ENCODE assay signal across 8 cellular contexts in genomic region chr22:40491990-40492631, GRCh38.
A peak's percentile ranks its signal among the peaks of the same experiment; 100 is the strongest.
DNase-seq lines count a peak whose midpoint lies in the region; ATAC-seq and TF ChIP-seq lines count a peak whose summit lies in the region.

No MANE protein-coding gene starts in this region.

- no CpG with 5 or more reads among the region's 5 CpGs for WGBS in mesendoderm (ENCODE audit: extremely low coverage, insufficient coverage, low lambda C conversion rate)

- H2BK120ac ChIP-seq in mesendoderm (ENCODE audit: low read depth, low read length) = no peak overlapping the region

- H3K27ac ChIP-seq in mesendoderm (ENCODE audit: low read depth, low read length) = peak overlapping the region; percentile 22

- H3K4ac ChIP-seq in mesendoderm (ENCODE audit: low read depth, low read length) = no peak overlapping the region

- peaks cover 37% of the 10 kb centered on the region for H3K4me1 Mint-ChIP-seq in brain

- H3K9me3 Mint-ChIP-seq in brain = peaks cover 0 to 2% (median 0%) of the 10 kb centered on the region in 5 experiments

- H3K4me1 ChIP-seq in mesendoderm (ENCODE audit: control insufficient read depth, low read depth, low read length) = no peaks in the 10 kb centered on the region

- no peak overlapping the region for H3K9ac ChIP-seq in mesendoderm (ENCODE audit: low read length)

- H3K4me2 ChIP-seq in mesendoderm (ENCODE audit: low read length) = no peak overlapping the region

- no peak overlapping the region for H4K8ac ChIP-seq in mesendoderm (ENCODE audit: low read depth, low read length)

- no peak overlapping the region for H2BK15ac ChIP-seq in mesendoderm (replicated peaks; ENCODE audit: low read depth)

- peak; percentile 85 for ATAC-seq in HG03565 (IDR thresholded peaks at IDR 0.05; ENCODE audit: unreplicated experiment)

- H3K27ac Mint-ChIP-seq in brain = peak overlapping the region in 4 of 5 experiments; percentile 75 to 92 (median 83)

- peaks cover 2% of the 10 kb centered on the region for H3K79me1 ChIP-seq in mesendoderm (ENCODE audit: low read length)

- no peak for TF ChIP-seq CTCF in GM20000 (IDR thresholded peaks at IDR 0.05; ENCODE audit: extremely low read depth, missing control alignments)
- TF ChIP-seq CTCF in brain (conservative IDR thresholded peaks at IDR 0.05) = no peak

- H3K27me3 Mint-ChIP-seq in brain = no peaks in the 10 kb centered on the region

- no peaks in the 10 kb centered on the region for H3K36me3 ChIP-seq in mesendoderm (ENCODE audit: control insufficient read depth, insufficient read depth, low read length)

- H4K5ac ChIP-seq in mesendoderm (ENCODE audit: low read length) = no peak overlapping the region

- peak overlapping the region in 1 of 5 experiments; percentile 48 for H3K4me3 Mint-ChIP-seq in brain

- H3K36me3 Mint-ChIP-seq in brain = peaks cover 31% of the 10 kb centered on the region

- H3K79me2 ChIP-seq in mesendoderm (ENCODE audit: control insufficient read depth, insufficient read depth, low read length) = no peaks in the 10 kb centered on the region

- no peak overlapping the region for H3K18ac ChIP-seq in mesendoderm (ENCODE audit: low read length)

- no peak overlapping the region for H3K56ac ChIP-seq in mesendoderm (ENCODE audit: low read length)

- H2AK5ac ChIP-seq in mesendoderm (ENCODE audit: low read length) = no peak overlapping the region

- H3K27me3 ChIP-seq in mesendoderm (ENCODE audit: insufficient read depth, low read length, poor library complexity) = no peaks in the 10 kb centered on the region

- H2BK5ac ChIP-seq in mesendoderm (ENCODE audit: low read length) = no peak overlapping the region

- H3K23ac ChIP-seq in mesendoderm (ENCODE audit: low read length) = no peak overlapping the region

- DNase-seq in GF-D8 (lab: John Stamatoyannopoulos, UW) (peak; percentile 85), GM20000 (ENCODE audit: low spot score) (peak; percentile 80), mesendoderm (no peak), NCI-H526 (lab: John Stamatoyannopoulos, UW) (no peak), HuH-7.5 (ENCODE audit: low spot score) (no peak), AG20443 (ENCODE audit: low spot score) (no peak)

- H3K4me3 ChIP-seq in mesendoderm (ENCODE audit: low read length) = no peak overlapping the region

Comparison
In these comparisons a context has a peak if more than half of its experiments do, and no peak if none do; other contexts are left out.
1. DNase-seq: peak in GF-D8 (single experiment) and GM20000 (single experiment); none in mesendoderm (single experiment), NCI-H526 (0 of 2), HuH-7.5 (single experiment) and AG20443 (single experiment).